ENCODE assay signal across 1 cellular context in the genomic region with DNA sequence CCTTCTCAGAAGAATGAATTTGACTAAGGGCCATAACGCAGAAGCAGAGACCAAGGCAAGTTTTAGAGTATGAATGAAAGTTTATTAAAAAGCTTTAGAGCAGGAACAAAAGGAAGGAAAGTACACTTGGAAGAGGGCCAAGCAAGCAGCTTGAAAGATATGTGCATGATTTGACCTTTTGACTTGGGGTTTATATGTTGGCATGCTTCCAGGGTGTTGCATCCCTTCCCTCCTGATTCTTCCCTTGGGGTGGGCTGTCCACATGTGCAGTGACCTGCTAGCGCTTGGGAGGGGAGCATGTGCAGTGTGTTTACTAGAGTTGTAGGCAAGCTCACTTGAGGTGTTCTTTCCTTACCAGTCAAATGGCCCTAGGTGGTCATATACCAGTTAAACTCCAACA.
TF ChIP-seq lines count a peak whose summit lies in the region.

No MANE protein-coding gene starts in this region.

TF ChIP-seq in GM23338, 12 proteins besides CTCF, POLR2A, EP300 and RAD21 (continued from another document):
- TF ChIP-seq, protein P1, sequence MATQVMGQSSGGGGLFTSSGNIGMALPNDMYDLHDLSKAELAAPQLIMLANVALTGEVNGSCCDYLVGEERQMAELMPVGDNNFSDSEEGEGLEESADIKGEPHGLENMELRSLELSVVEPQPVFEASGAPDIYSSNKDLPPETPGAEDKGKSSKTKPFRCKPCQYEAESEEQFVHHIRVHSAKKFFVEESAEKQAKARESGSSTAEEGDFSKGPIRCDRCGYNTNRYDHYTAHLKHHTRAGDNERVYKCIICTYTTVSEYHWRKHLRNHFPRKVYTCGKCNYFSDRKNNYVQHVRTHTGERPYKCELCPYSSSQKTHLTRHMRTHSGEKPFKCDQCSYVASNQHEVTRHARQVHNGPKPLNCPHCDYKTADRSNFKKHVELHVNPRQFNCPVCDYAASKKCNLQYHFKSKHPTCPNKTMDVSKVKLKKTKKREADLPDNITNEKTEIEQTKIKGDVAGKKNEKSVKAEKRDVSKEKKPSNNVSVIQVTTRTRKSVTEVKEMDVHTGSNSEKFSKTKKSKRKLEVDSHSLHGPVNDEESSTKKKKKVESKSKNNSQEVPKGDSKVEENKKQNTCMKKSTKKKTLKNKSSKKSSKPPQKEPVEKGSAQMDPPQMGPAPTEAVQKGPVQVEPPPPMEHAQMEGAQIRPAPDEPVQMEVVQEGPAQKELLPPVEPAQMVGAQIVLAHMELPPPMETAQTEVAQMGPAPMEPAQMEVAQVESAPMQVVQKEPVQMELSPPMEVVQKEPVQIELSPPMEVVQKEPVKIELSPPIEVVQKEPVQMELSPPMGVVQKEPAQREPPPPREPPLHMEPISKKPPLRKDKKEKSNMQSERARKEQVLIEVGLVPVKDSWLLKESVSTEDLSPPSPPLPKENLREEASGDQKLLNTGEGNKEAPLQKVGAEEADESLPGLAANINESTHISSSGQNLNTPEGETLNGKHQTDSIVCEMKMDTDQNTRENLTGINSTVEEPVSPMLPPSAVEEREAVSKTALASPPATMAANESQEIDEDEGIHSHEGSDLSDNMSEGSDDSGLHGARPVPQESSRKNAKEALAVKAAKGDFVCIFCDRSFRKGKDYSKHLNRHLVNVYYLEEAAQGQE (IDR thresholded peaks at IDR 0.05; ENCODE audit: unreplicated experiment): no peak
- no peak for TF ChIP-seq POLR2AphosphoS5 (IDR thresholded peaks at IDR 0.05; ENCODE audit: low read depth)
